Comparison of ENCODE assay signal across 8 cellular contexts in the genomic region with DNA sequence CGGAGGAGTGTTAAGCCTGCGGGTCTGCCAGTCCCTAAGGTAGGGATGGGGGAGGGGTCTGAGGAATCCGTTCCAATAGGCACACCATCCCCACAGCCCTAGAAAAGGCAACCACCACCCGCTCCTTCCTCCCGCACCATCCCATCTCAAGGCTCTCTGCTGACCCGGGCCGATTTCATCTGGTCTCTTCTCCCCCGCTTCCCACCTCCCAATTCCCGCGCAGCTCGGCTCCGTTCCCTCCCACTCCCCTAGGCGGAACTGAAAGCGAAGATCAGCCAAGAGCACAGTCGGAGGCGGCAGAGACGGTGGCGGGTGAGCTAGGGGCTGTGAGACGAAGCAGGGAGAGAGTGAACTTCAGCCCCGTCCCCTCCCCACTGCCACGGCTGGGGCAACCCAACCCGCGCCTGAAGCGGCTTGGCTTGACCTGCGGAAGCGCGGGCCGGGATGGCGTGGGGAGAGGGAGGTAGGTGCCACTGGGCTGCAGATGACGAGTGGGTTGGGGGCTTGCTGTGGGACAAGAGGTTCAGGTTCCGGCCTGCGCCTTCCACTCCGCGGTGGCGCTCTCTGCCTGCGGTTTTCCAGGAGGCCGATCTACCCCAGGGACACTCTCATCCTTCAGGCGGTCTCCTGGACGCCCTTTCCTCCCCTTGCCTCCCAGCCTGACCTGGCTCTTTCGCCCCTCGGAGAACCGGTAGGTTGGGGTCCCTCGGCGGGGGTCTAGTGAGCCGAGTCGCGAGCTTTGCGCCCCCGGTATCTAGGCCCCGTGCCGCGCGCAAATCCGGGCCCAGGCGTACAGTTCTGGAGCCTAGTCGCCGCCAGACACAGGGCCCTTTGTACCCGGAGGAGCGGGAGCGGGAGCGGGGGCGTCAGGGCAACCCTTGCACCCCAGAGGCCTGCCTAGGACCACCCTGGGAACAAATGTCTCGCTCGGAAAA. TPM values are rescaled to one million over a fixed set of nuclear protein-coding genes. Genes with fewer than 3 reads are reported as not detected.
DNase-seq lines count a peak whose midpoint lies in the region; ATAC-seq, FAIRE-seq and TF ChIP-seq lines count a peak whose summit lies in the region.

A gene (plus strand): TSS at position 284 of the 935 bp plus-strand sequence. CDS start 97,591 bp downstream, outside the sequence.

- WGBS in A549 (ENCODE audit: missing lambda C conversion rate): 0% methylated on average over 7 of the region's 64 CpGs
- 0 to 1% methylated on average over 14 to 64 of the region's 64 CpGs; no CpG with 5 or more reads in 1 of the 3 donors for WGBS in psoas muscle, 3 donors

- peak within 1 kb of the TSS; percentile 73 for H3K4me2 ChIP-seq in A549

- DNase-seq in A549 (ENCODE audit: low read depth in 1 of 2, low spot score in 1 of 2) (peak; percentile 3 to 55), SKM-1 (lab: John Stamatoyannopoulos, UW; ENCODE audit: unreplicated experiment) (peak; percentile 18), globus pallidus (ENCODE audit: low spot score) (peak; percentile 57), thoracic aorta (ENCODE audit: low spot score) (no peak), NCI-H2227 treated with DMSO at 0.1 percent for 48 hours (lab: John Stamatoyannopoulos, UW) (no peak), psoas muscle (no peak), H54 (ENCODE audit: insufficient read length, low spot score) (no peak)

- H3K27me3 ChIP-seq in thoracic aorta (replicated peaks; ENCODE audit: insufficient read depth) (no peaks in the 10 kb centered on the region), psoas muscle (ENCODE audit: insufficient read depth in 3 of 3, low read length in 2 of 3) (no peaks in the 10 kb centered on the region)

- H3K27ac ChIP-seq in A549 (peak within 1 kb of the TSS; percentile 77 to 91), thoracic aorta (peak within 1 kb of the TSS; percentile 17 to 21), psoas muscle (no peak within 1 kb of the TSS)

- TF ChIP-seq RAD21 in A549 (conservative IDR thresholded peaks at IDR 0.05 in 1 of 2, IDR thresholded peaks at IDR 0.05 in 1 of 2): 0 out of 5 replicates have a peak, but pooled peaks have one; percentile 7 to 16

- H3K4me1 ChIP-seq in A549 (no peaks in the 10 kb centered on the region), thoracic aorta (ENCODE audit: control insufficient read depth in 1 of 2, low read depth in 2 of 2) (no peaks in the 10 kb centered on the region), psoas muscle (no peaks in the 10 kb centered on the region)

- FAIRE-seq in A549 (lab: Jason Lieb, UNC) (no peak), H54 (lab: Jason Lieb, UNC) (no peak)

- TF ChIP-seq EP300 in A549 (IDR thresholded peaks at IDR 0.05): no peak

- POLR2A ChIA-PET in A549 (lab: Yijun Ruan, JAX): no interaction called here

- H3K36me3 ChIP-seq in thoracic aorta (no peaks in the 10 kb centered on the region), psoas muscle (ENCODE audit: insufficient read depth in 1 of 2, low read depth in 1 of 2) (no peaks in the 10 kb centered on the region)

- intact Hi-C loops in psoas muscle (cut with DNase I): no loop called here

- TF ChIP-seq CTCF in A549 (IDR thresholded peaks at IDR 0.05): 0 out of 3 replicates have a peak, but pooled peaks have one; percentile 7
- TF ChIP-seq CTCF in thoracic aorta (IDR thresholded peaks at IDR 0.05): no peak
- no peak for TF ChIP-seq CTCF in psoas muscle (IDR thresholded peaks at IDR 0.05)

- TF ChIP-seq POLR2A in A549 (IDR thresholded peaks at IDR 0.05; ENCODE audit: low read length) (peak; percentile 34; the same call in 1 of the 2 replicates), H54 (IDR thresholded peaks at IDR 0.05; ENCODE audit: low read depth, low read length) (no peak)

- H3K4me3 ChIP-seq in A549 (peak within 1 kb of the TSS; percentile 63), thoracic aorta (peak within 1 kb of the TSS; percentile 74), psoas muscle (no peak within 1 kb of the TSS)

- ATAC-seq in A549: peak; percentile 89 to 92
- peak; percentile 72 for ATAC-seq in GM21515 (IDR thresholded peaks at IDR 0.05; ENCODE audit: unreplicated experiment)
- ATAC-seq in thoracic aorta (ENCODE audit: insufficient number of reproducible peaks, low FRiP score, low read depth): no peak
- no peak for ATAC-seq in psoas muscle

- CTCF ChIA-PET in A549 (lab: Yijun Ruan, JAX): no interaction called here

- no peaks in the 10 kb centered on the region for H3K9me3 ChIP-seq in A549
- H3K9me3 ChIP-seq in thoracic aorta: no peaks in the 10 kb centered on the region
- H3K9me3 ChIP-seq in psoas muscle: no peaks in the 10 kb centered on the region

TF ChIP-seq in A549, 52 proteins besides CTCF, POLR2A, EP300 and RAD21:
- TF ChIP-seq, protein P1, sequence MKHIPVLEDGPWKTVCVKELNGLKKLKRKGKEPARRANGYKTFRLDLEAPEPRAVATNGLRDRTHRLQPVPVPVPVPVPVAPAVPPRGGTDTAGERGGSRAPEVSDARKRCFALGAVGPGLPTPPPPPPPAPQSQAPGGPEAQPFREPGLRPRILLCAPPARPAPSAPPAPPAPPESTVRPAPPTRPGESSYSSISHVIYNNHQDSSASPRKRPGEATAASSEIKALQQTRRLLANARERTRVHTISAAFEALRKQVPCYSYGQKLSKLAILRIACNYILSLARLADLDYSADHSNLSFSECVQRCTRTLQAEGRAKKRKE (CRISPR knock-in tag; IDR thresholded peaks at IDR 0.05; ENCODE audit: low read depth): no peak
- TF ChIP-seq PHF8 (IDR thresholded peaks at IDR 0.05; ENCODE audit: borderline replicate concordance, low read depth): 0 out of 2 replicates have a peak, but pooled peaks have one; percentile 19
- no peak for TF ChIP-seq JUN (IDR thresholded peaks at IDR 0.05)
- TF ChIP-seq RNF2 (IDR thresholded peaks at IDR 0.05; ENCODE audit: borderline replicate concordance, low read depth): no peak
- TF ChIP-seq, protein P2, sequence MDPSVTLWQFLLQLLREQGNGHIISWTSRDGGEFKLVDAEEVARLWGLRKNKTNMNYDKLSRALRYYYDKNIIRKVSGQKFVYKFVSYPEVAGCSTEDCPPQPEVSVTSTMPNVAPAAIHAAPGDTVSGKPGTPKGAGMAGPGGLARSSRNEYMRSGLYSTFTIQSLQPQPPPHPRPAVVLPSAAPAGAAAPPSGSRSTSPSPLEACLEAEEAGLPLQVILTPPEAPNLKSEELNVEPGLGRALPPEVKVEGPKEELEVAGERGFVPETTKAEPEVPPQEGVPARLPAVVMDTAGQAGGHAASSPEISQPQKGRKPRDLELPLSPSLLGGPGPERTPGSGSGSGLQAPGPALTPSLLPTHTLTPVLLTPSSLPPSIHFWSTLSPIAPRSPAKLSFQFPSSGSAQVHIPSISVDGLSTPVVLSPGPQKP (IDR thresholded peaks at IDR 0.05; ENCODE audit: low read depth, low read length): no peak
- TF ChIP-seq, protein P3, sequence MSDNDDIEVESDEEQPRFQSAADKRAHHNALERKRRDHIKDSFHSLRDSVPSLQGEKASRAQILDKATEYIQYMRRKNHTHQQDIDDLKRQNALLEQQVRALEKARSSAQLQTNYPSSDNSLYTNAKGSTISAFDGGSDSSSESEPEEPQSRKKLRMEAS (IDR thresholded peaks at IDR 0.05): peak; percentile 14; the same call in 1 of the 2 replicates
- TF ChIP-seq FOXS1 (CRISPR knock-in tag; IDR thresholded peaks at IDR 0.05): no peak
- TF ChIP-seq TFCP2L1 (CRISPR knock-in tag; IDR thresholded peaks at IDR 0.05): no peak
- TF ChIP-seq, protein P4, sequence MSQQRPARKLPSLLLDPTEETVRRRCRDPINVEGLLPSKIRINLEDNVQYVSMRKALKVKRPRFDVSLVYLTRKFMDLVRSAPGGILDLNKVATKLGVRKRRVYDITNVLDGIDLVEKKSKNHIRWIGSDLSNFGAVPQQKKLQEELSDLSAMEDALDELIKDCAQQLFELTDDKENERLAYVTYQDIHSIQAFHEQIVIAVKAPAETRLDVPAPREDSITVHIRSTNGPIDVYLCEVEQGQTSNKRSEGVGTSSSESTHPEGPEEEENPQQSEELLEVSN (IDR thresholded peaks at IDR 0.05; ENCODE audit: borderline replicate concordance, low read depth): no peak
- TF ChIP-seq ZNF302 (CRISPR knock-in tag; IDR thresholded peaks at IDR 0.05): no peak
- no peak for TF ChIP-seq MYC (IDR thresholded peaks at IDR 0.05; ENCODE audit: borderline replicate concordance, low read length)
- TF ChIP-seq, protein P5, sequence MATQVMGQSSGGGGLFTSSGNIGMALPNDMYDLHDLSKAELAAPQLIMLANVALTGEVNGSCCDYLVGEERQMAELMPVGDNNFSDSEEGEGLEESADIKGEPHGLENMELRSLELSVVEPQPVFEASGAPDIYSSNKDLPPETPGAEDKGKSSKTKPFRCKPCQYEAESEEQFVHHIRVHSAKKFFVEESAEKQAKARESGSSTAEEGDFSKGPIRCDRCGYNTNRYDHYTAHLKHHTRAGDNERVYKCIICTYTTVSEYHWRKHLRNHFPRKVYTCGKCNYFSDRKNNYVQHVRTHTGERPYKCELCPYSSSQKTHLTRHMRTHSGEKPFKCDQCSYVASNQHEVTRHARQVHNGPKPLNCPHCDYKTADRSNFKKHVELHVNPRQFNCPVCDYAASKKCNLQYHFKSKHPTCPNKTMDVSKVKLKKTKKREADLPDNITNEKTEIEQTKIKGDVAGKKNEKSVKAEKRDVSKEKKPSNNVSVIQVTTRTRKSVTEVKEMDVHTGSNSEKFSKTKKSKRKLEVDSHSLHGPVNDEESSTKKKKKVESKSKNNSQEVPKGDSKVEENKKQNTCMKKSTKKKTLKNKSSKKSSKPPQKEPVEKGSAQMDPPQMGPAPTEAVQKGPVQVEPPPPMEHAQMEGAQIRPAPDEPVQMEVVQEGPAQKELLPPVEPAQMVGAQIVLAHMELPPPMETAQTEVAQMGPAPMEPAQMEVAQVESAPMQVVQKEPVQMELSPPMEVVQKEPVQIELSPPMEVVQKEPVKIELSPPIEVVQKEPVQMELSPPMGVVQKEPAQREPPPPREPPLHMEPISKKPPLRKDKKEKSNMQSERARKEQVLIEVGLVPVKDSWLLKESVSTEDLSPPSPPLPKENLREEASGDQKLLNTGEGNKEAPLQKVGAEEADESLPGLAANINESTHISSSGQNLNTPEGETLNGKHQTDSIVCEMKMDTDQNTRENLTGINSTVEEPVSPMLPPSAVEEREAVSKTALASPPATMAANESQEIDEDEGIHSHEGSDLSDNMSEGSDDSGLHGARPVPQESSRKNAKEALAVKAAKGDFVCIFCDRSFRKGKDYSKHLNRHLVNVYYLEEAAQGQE (IDR thresholded peaks at IDR 0.05): no peak
- TF ChIP-seq FOSB (CRISPR knock-in tag; IDR thresholded peaks at IDR 0.05): no peak
- no peak for TF ChIP-seq ZFP36 (IDR thresholded peaks at IDR 0.05; ENCODE audit: borderline replicate concordance, partially characterized antibody)
- TF ChIP-seq SREBF2 (IDR thresholded peaks at IDR 0.05): no peak

RNA-seq across cellular contexts. Expression of the gene that starts here (rescaled TPM):
- polyA plus RNA-seq in A549 (2011; rRNA removed) (12.8 and 19.0 TPM in 2 replicates), A549 (2017; fragmentation: RNase III; extraction: RNeasy Plus Mini Kit Qiagen cat#74134 plus additional on column Dnase treatment) (2.8 to 4.1 TPM (median 4.0 TPM) in 3 replicates), psoas muscle (under 1 TPM; 0.30 to 0.65 (median 0.46) TPM)
- 2.6 and 3.8 TPM in 2 replicates for polyA plus RNA-seq in A549 (2012; cell fraction: cytosol; rRNA removed)
- polyA plus RNA-seq in A549 (2012; cell fraction: nucleus; rRNA removed): 3.3 and 6.2 TPM in 2 replicates
- 51.7 and 58.2 TPM in 2 replicates for polyA minus RNA-seq in A549 (2011; rRNA and poly(A)+ RNA removed)
- total RNA-seq in thoracic aorta (10 to 100 TPM; 27.1 to 55.9 TPM), psoas muscle (not detected)

Comparison
In these comparisons a context has a peak if more than half of its experiments do, and no peak if none do; other contexts are left out.
1. ATAC-seq: peak in A549 (2 of 2) and GM21515 (single experiment); none in thoracic aorta (single experiment) and psoas muscle (0 of 4).
2. DNase-seq: peak in A549 (2 of 2), SKM-1 (single experiment) and globus pallidus (single experiment); none in thoracic aorta (single experiment), NCI-H2227 treated with DMSO at 0.1 percent for 48 hours (single experiment), psoas muscle (0 of 2) and H54 (single experiment).